ENCODE assay signal across 23 cellular contexts in the genomic region with DNA sequence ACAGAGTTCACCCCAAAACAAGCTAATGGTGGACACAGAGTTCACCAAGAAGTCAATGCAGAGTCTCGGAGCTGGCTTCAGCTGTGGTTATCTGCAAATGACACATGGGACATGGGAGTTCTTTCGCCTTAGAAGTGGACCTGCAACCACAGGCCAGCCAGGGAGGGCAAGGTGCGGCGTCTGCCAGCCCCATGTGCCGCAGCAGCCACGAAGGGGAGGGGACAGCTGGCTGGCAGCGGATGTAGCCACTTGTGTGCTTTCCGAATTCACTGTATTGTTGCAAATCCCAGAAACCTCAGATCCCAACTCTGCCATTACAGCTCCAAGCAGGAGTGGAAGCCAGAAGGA. TPM values are rescaled to one million over a fixed set of nuclear protein-coding genes. Genes with fewer than 3 reads are reported as not detected.
"Had no signal": no experiment of that assay in that cellular context is flagged by ENCODE, and none has a peak within 500 bp of the region (broad histone marks: within the 10 kb centered on the region; RNA-seq: fewer than 3 reads in every experiment).

No MANE protein-coding gene starts in this region.

- H3K27ac Mint-ChIP-seq: activated naive CD4-positive, alpha-beta T cell treated with anti-CD3 and anti-CD28 coated beads for 36 hours; activated naive CD8-positive, alpha-beta T cell treated with anti-CD3 and anti-CD28 coated beads, Interleukin-2, amount 10 ng/mL, durations not matched to agents 7 days and 5 days; dendritic cell treated with granulocyte-macrophage colony-stimulating factor and Interleukin-4, amounts not matched to agents 40 ng/mL and 50 ng/mL, for 4 days; endodermal cell; natural killer cell; neural progenitor cell had no signal

- H3K9ac ChIP-seq: neural progenitor cell had no signal

- ATAC-seq: foreskin keratinocyte, heart right ventricle, natural killer cell had no signal

- H3K4me1 ChIP-seq: ascending aorta, esophagus muscularis mucosa, foreskin keratinocyte, heart right ventricle, left ventricle myocardium inferior, neural progenitor cell, right atrium auricular region, transverse colon had no signal

- DNase-seq: activated CD4-positive, alpha-beta T cell treated with anti-CD3 and anti-CD28 coated beads for 4 hours; activated CD4-positive, alpha-beta T cell treated with anti-CD3 and anti-CD28 coated beads, Interleukin-2, amount 50 U/mL, for 4 hours; activated effector memory CD4-positive, alpha-beta T cell treated with anti-CD3 and anti-CD28 coated beads, Interleukin-2, amount 50 U/mL, for 16 hours; activated naive CD4-positive, alpha-beta T cell treated with anti-CD3 and anti-CD28 coated beads for 36 hours; activated naive CD8-positive, alpha-beta T cell treated with anti-CD3 and anti-CD28 coated beads, Interleukin-2, amount 10 ng/mL, durations not matched to agents 7 days and 5 days; caudate nucleus; endodermal cell; foreskin keratinocyte; heart right ventricle; left ventricle myocardium inferior; mesendoderm; natural killer cell; occipital lobe; stimulated activated CD4-positive, alpha-beta T cell treated with anti-CD3 and anti-CD28 coated beads, Interleukin-2, amount 100 ng/mL, for 48 hours; stimulated activated naive CD4-positive, alpha-beta T cell treated with Interleukin-2 at 50 U/mL for 16 hours; T-helper 1 cell; transverse colon had no signal

- H3K4me2 ChIP-seq: neural progenitor cell had no signal

- H3K4me3 Mint-ChIP-seq: activated naive CD4-positive, alpha-beta T cell treated with anti-CD3 and anti-CD28 coated beads for 36 hours; activated naive CD8-positive, alpha-beta T cell treated with anti-CD3 and anti-CD28 coated beads, Interleukin-2, amount 10 ng/mL, durations not matched to agents 7 days and 5 days; dendritic cell treated with granulocyte-macrophage colony-stimulating factor and Interleukin-4, amounts not matched to agents 40 ng/mL and 50 ng/mL, for 4 days; endodermal cell; natural killer cell; neural progenitor cell had no signal

- H3K27ac ChIP-seq: ascending aorta, esophagus muscularis mucosa, foreskin keratinocyte, heart right ventricle, left ventricle myocardium inferior, neural progenitor cell, right atrium auricular region, transverse colon had no signal

- H3K27me3 ChIP-seq: ascending aorta, esophagus muscularis mucosa, foreskin keratinocyte, heart right ventricle, neural progenitor cell, right atrium auricular region, transverse colon had no signal

- H2AFZ ChIP-seq: neural progenitor cell had no signal

- H3K4me1 Mint-ChIP-seq: endodermal cell, natural killer cell, neural progenitor cell had no signal

- H3K27me3 Mint-ChIP-seq: activated naive CD8-positive, alpha-beta T cell treated with anti-CD3 and anti-CD28 coated beads, Interleukin-2, amount 10 ng/mL, durations not matched to agents 7 days and 5 days; dendritic cell treated with granulocyte-macrophage colony-stimulating factor and Interleukin-4, amounts not matched to agents 40 ng/mL and 50 ng/mL, for 4 days had no signal

- H3K4me3 ChIP-seq: ascending aorta, esophagus muscularis mucosa, heart right ventricle, left ventricle myocardium inferior, lung, neural progenitor cell, right atrium auricular region, transverse colon had no signal

- H3K36me3 ChIP-seq: neural progenitor cell, transverse colon had no signal

RNA-seq across cellular contexts. Expression of a gene that starts 35.5 kb away (rescaled TPM):
- total RNA-seq: foreskin keratinocyte, natural killer cell had no signal
